8 cellular contexts compared by ENCODE assay signal in the genomic region with DNA sequence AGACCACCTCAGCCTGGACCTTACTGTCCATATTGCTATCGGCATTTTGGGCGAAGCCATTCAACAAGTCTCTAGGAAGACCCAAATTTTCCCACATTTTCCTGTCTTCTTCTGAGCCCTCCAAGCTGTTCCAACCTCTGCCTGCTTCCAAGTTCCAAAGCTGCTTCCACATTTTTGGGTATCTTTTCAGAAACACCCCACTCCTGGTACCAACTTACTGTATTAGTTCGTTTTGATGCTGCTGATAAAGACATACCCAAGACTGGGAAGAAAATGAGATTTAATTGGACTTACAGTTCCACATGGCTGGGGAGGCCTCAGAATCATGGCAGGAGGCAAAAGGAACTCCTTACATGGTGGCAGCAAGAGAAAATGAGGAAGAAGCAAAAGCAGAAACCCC. TPM values are rescaled to one million over a fixed set of nuclear protein-coding genes. Genes with fewer than 3 reads are reported as not detected.
"Had no signal": no experiment of that assay in that cellular context is flagged by ENCODE, and none has a peak within 500 bp of the region (broad histone marks: within the 10 kb centered on the region; RNA-seq: fewer than 3 reads in every experiment).

No MANE protein-coding gene starts in this region.

RNA-seq across cellular contexts. Expression of gene PEX5L, which starts 28.4 kb away (rescaled TPM):
- total RNA-seq: activated B cell treated with CpG ODN at 0.5 μM for 24 hours; activated CD4-positive, alpha-beta memory T cell treated with anti-CD3 and anti-CD28 coated beads for 36 hours; activated CD8-positive, alpha-beta memory T cell treated with anti-CD3 and anti-CD28 coated beads for 36 hours; activated CD8-positive, alpha-beta T cell treated with anti-CD3 and anti-CD28 coated beads for 36 hours; activated CD8-positive, alpha-beta T cell treated with anti-CD3 and anti-CD28 coated beads, Interleukin-2, amount 10 ng/mL, durations not matched to agents 7 days and 5 days; T-cell; T-helper 17 cell; T-helper 2 cell treated with Interferon-gamma antibody and Interleukin-4, amounts not matched to agents 100 ng/mL and 5 ng/mL, for 36 hours had no signal
